In genomic region chr14:89452281-89452680, GRCh38 we compare ENCODE assay signal across 15 cellular contexts. TPM values are rescaled to one million over a fixed set of nuclear protein-coding genes. Genes with fewer than 3 reads are reported as not detected.
DNase-seq lines count a peak whose midpoint lies in the region; ATAC-seq lines count a peak whose summit lies in the region.
"Had no signal": no experiment of that assay in that cellular context is flagged by ENCODE, and none has a peak within 500 bp of the region (broad histone marks: within the 10 kb centered on the region; RNA-seq: fewer than 3 reads in every experiment).

No MANE protein-coding gene starts in this region.

- peaks cover 0 to 5% (median 0%) of the 10 kb centered on the region in 3 experiments for H3K36me3 ChIP-seq in naive thymus-derived CD4-positive, alpha-beta T cell (ENCODE audit: control insufficient read depth in 2 of 3, insufficient read depth in 3 of 3, low read length in 3 of 3)
- H3K36me3 ChIP-seq: HAP-1 had no signal

- CTCF ChIA-PET in naive thymus-derived CD4-positive, alpha-beta T cell (lab: Charles Lee) = no interaction called here

- no peak overlapping the region for H3K4me3 Mint-ChIP-seq in activated T-cell treated with anti-CD3 and anti-CD28 coated beads, Interleukin-2, amount 50 U/mL, for 24 hours
- H3K4me3 Mint-ChIP-seq in naive thymus-derived CD4-positive, alpha-beta T cell = no peak overlapping the region
- no peak overlapping the region for H3K4me3 Mint-ChIP-seq in activated CD4-positive, alpha-beta T cell treated with anti-CD3 and anti-CD28 coated beads, Interleukin-2, amount 10 ng/mL, durations not matched to agents 24 days and 14 days
- H3K4me3 Mint-ChIP-seq: CD4-positive, CD25-positive, alpha-beta regulatory T cell had no signal

- peaks cover 26% of the 10 kb centered on the region for H3K4me1 Mint-ChIP-seq in activated T-cell treated with anti-CD3 and anti-CD28 coated beads, Interleukin-2, amount 50 U/mL, for 24 hours (ENCODE audit: low read depth)
- H3K4me1 Mint-ChIP-seq in naive thymus-derived CD4-positive, alpha-beta T cell = peaks cover 23 to 66% (median 52%) of the 10 kb centered on the region in 7 donors
- H3K4me1 Mint-ChIP-seq in activated CD4-positive, alpha-beta T cell treated with anti-CD3 and anti-CD28 coated beads, Interleukin-2, amount 10 ng/mL, durations not matched to agents 24 days and 14 days = peaks cover 11% of the 10 kb centered on the region

- H3K36me3 Mint-ChIP-seq in activated T-cell treated with anti-CD3 and anti-CD28 coated beads, Interleukin-2, amount 50 U/mL, for 24 hours (ENCODE audit: low read depth) = peaks cover 12% of the 10 kb centered on the region
- H3K36me3 Mint-ChIP-seq in naive thymus-derived CD4-positive, alpha-beta T cell = peaks cover 0 to 23% (median 9%) of the 10 kb centered on the region in 5 donors
- H3K36me3 Mint-ChIP-seq in activated CD4-positive, alpha-beta T cell treated with anti-CD3 and anti-CD28 coated beads, Interleukin-2, amount 10 ng/mL, durations not matched to agents 24 days and 14 days (ENCODE audit: low read depth) = peaks cover 7% of the 10 kb centered on the region

- peaks cover 0 to 23% of the 10 kb centered on the region in 2 donors for H3K4me1 ChIP-seq in naive thymus-derived CD4-positive, alpha-beta T cell (ENCODE audit: control insufficient read depth in 2 of 2, insufficient read depth in 2 of 2, low read length in 2 of 2)

- POLR2A ChIA-PET in naive thymus-derived CD4-positive, alpha-beta T cell (lab: Charles Lee) = no interaction called here

- no peaks in the 10 kb centered on the region for H3K27me3 Mint-ChIP-seq in activated T-cell treated with anti-CD3 and anti-CD28 coated beads, Interleukin-2, amount 50 U/mL, for 24 hours
- H3K27me3 Mint-ChIP-seq in naive thymus-derived CD4-positive, alpha-beta T cell = no peaks in the 10 kb centered on the region
- H3K27me3 Mint-ChIP-seq in activated CD4-positive, alpha-beta T cell treated with anti-CD3 and anti-CD28 coated beads, Interleukin-2, amount 10 ng/mL, durations not matched to agents 24 days and 14 days = no peaks in the 10 kb centered on the region
- H3K27me3 Mint-ChIP-seq: CD4-positive, CD25-positive, alpha-beta regulatory T cell had no signal

- intact Hi-C loops in naive thymus-derived CD4-positive, alpha-beta T cell (cut with micrococcal nuclease) = no loop called here
- intact Hi-C loops in activated CD4-positive, alpha-beta T cell treated with anti-CD3 and anti-CD28 coated beads, Interleukin-2, amount 10 ng/mL, durations not matched to agents 24 days and 14 days (cut with micrococcal nuclease) = no loop called here

- DNase-seq in activated T-cell treated with anti-CD3 and anti-CD28 coated beads, Interleukin-2, amount 50 U/mL, for 24 hours = no peak
- no peak for DNase-seq in activated T-cell treated with anti-CD3 and anti-CD28 coated beads, Interleukin-2, amount 50 U/mL, for 48 hours
- DNase-seq in cerebellum (ENCODE audit: low spot score) (peak; percentile 91), NCI-H2107 treated with DMSO at 0.1 percent for 48 hours (lab: John Stamatoyannopoulos, UW; ENCODE audit: unreplicated experiment) (no peak), T-helper 2 cell (no peak)
- DNase-seq in naive thymus-derived CD4-positive, alpha-beta T cell = no peak
- no peak for DNase-seq in activated CD4-positive, alpha-beta T cell treated with anti-CD3 and anti-CD28 coated beads, Interleukin-2, amount 10 ng/mL, durations not matched to agents 24 days and 14 days
- DNase-seq: Calu3; CD4-positive, CD25-positive, alpha-beta regulatory T cell; DMS 273 treated with DMSO at 0.1 percent for 48 hours; GOT3 had no signal

- no peak overlapping the region for H3K4me3 ChIP-seq in naive thymus-derived CD4-positive, alpha-beta T cell (ENCODE audit: low read length)
- H3K4me3 ChIP-seq: GM12878, HAP-1 had no signal

- H3K27ac Mint-ChIP-seq in activated T-cell treated with anti-CD3 and anti-CD28 coated beads, Interleukin-2, amount 50 U/mL, for 24 hours = peak overlapping the region; percentile 18
- peak overlapping the region in 5 of 9 donors; percentile 4 to 54 (median 31) for H3K27ac Mint-ChIP-seq in naive thymus-derived CD4-positive, alpha-beta T cell
- H3K27ac Mint-ChIP-seq in activated CD4-positive, alpha-beta T cell treated with anti-CD3 and anti-CD28 coated beads, Interleukin-2, amount 10 ng/mL, durations not matched to agents 24 days and 14 days = no peak overlapping the region

- H3K9me3 ChIP-seq in naive thymus-derived CD4-positive, alpha-beta T cell (ENCODE audit: control insufficient read depth in 2 of 3, low read length in 3 of 3) = no peaks in the 10 kb centered on the region
- H3K9me3 ChIP-seq: HAP-1 had no signal

- no peaks in the 10 kb centered on the region for H3K27me3 ChIP-seq in naive thymus-derived CD4-positive, alpha-beta T cell (ENCODE audit: control insufficient read depth in 2 of 2, insufficient read depth in 2 of 2, low read length in 2 of 2)

- no peaks in the 10 kb centered on the region for H3K9me3 Mint-ChIP-seq in activated T-cell treated with anti-CD3 and anti-CD28 coated beads, Interleukin-2, amount 50 U/mL, for 24 hours
- no peaks in the 10 kb centered on the region for H3K9me3 Mint-ChIP-seq in naive thymus-derived CD4-positive, alpha-beta T cell
- H3K9me3 Mint-ChIP-seq in activated CD4-positive, alpha-beta T cell treated with anti-CD3 and anti-CD28 coated beads, Interleukin-2, amount 10 ng/mL, durations not matched to agents 24 days and 14 days = no peaks in the 10 kb centered on the region
- H3K9me3 Mint-ChIP-seq: CD4-positive, CD25-positive, alpha-beta regulatory T cell had no signal

- ATAC-seq in naive thymus-derived CD4-positive, alpha-beta T cell = no peak
- ATAC-seq: GM12878, HepG2 had no signal

- no peak overlapping the region for H3K27ac ChIP-seq in naive thymus-derived CD4-positive, alpha-beta T cell (ENCODE audit: low read depth, low read length)
- H3K27ac ChIP-seq: 22Rv1 had no signal

RNA-seq across cellular contexts. Expression of gene FOXN3, which starts 35.2 kb away (rescaled TPM):
- 57.6 TPM for total RNA-seq in cerebellum
- total RNA-seq in naive thymus-derived CD4-positive, alpha-beta T cell = 100 to 1,000 TPM; 103 to 192 (median 149) TPM
- 100 to 1,000 TPM; 120 to 156 TPM for polyA plus RNA-seq in naive thymus-derived CD4-positive, alpha-beta T cell
- total RNA-seq in activated CD4-positive, alpha-beta T cell treated with anti-CD3 and anti-CD28 coated beads, Interleukin-2, amount 10 ng/mL, durations not matched to agents 24 days and 14 days = 80.0 and 85.2 TPM in 2 replicates
